Comparison of ENCODE assay signal across 26 cellular contexts in genomic region chr13:109126973-109127615, GRCh38.
"Had no signal": no experiment of that assay in that cellular context is flagged by ENCODE, and none has a peak within 500 bp of the region (broad histone marks: within the 10 kb centered on the region; RNA-seq: fewer than 3 reads in every experiment).

No MANE protein-coding gene starts in this region.

- DNase-seq: activated B cell treated with CpG ODN at 0.5 μM for 24 hours; activated CD4-positive, alpha-beta T cell treated with anti-CD3 and anti-CD28 coated beads for 4 hours; activated CD4-positive, alpha-beta T cell treated with anti-CD3 and anti-CD28 coated beads, Interleukin-2, amount 50 U/mL, for 48 hours; activated CD8-positive, alpha-beta memory T cell treated with anti-CD3 and anti-CD28 coated beads, Interleukin-2, amount 50 U/mL, for 48 hours; activated naive CD4-positive, alpha-beta T cell; activated T-cell treated with anti-CD3 and anti-CD28 coated beads, Interleukin-2, amount 50 U/mL, for 4 hours; effector CD4-positive, alpha-beta T cell; foreskin melanocyte; glutamatergic neuron; left cardiac atrium; mesenchymal stem cell; mucosa of descending colon; nephron progenitor cell; occipital lobe; spleen; stimulated activated CD4-positive, alpha-beta T cell treated with anti-CD3 and anti-CD28 coated beads, Interleukin-4, amount 100 ng/mL, for 1 hour; stimulated activated naive CD4-positive, alpha-beta T cell; T1000 had no signal

- H3K9me3 ChIP-seq: mucosa of descending colon, spleen, thoracic aorta, vagina had no signal

- H3K27me3 Mint-ChIP-seq: dendritic cell treated with granulocyte-macrophage colony-stimulating factor and Interleukin-4, amounts not matched to agents 40 ng/mL and 50 ng/mL, for 4 days; type B pancreatic cell had no signal

- H3K36me3 Mint-ChIP-seq: activated naive CD8-positive, alpha-beta T cell; type B pancreatic cell had no signal

- H3K27ac ChIP-seq: cardiac muscle cell, spleen, thoracic aorta, vagina had no signal

- H3K4me3 Mint-ChIP-seq: activated B cell treated with CpG ODN at 0.5 μM for 24 hours; activated naive CD8-positive, alpha-beta T cell; activated T-cell treated with anti-CD3 and anti-CD28 coated beads, Interleukin-2, amount 50 U/mL, for 4 hours; dendritic cell treated with granulocyte-macrophage colony-stimulating factor and Interleukin-4, amounts not matched to agents 40 ng/mL and 50 ng/mL, for 4 days; nephron progenitor cell; T-helper 1 cell treated with Interleukin-12 subunit alpha and Interleukin-12 subunit beta and Interleukin-4 antibody, amounts not matched to agents 30 μg/mL and 1 μg/mL, for 36 hours; type B pancreatic cell had no signal

- H3K4me3 ChIP-seq: cardiac muscle cell, mucosa of descending colon, spleen, thoracic aorta, vagina had no signal

- H3K36me3 ChIP-seq: cardiac muscle cell, spleen, thoracic aorta, vagina had no signal

- H3K27me3 ChIP-seq: cardiac muscle cell, spleen, vagina had no signal

- H3K4me1 Mint-ChIP-seq: nephron progenitor cell had no signal

- H3K27ac Mint-ChIP-seq: activated B cell treated with CpG ODN at 0.5 μM for 24 hours; activated naive CD8-positive, alpha-beta T cell; activated T-helper 2 cell treated with anti-CD3 and anti-CD28 coated beads, Interferon-gamma antibody, Interleukin-2, Interleukin-4, amounts not matched to agents 10 μg/mL and 5 μg/mL and 100 μg/mL, durations not matched to agents 14 hours and 24 hours and 36 hours; dendritic cell treated with granulocyte-macrophage colony-stimulating factor and Interleukin-4, amounts not matched to agents 40 ng/mL and 50 ng/mL, for 4 days; nephron progenitor cell; T-helper 1 cell treated with Interleukin-12 subunit alpha and Interleukin-12 subunit beta and Interleukin-4 antibody, amounts not matched to agents 30 μg/mL and 1 μg/mL, for 36 hours; type B pancreatic cell had no signal

- ATAC-seq: activated T-cell treated with anti-CD3 and anti-CD28 coated beads, Interleukin-2, amount 50 U/mL, for 4 hours; left cardiac atrium; mucosa of descending colon had no signal

- H3K9me3 Mint-ChIP-seq: activated B cell treated with CpG ODN at 0.5 μM for 24 hours; activated T-helper 2 cell treated with anti-CD3 and anti-CD28 coated beads, Interferon-gamma antibody, Interleukin-2, Interleukin-4, amounts not matched to agents 10 μg/mL and 5 μg/mL and 100 μg/mL, durations not matched to agents 14 hours and 24 hours and 36 hours; dendritic cell treated with granulocyte-macrophage colony-stimulating factor and Interleukin-4, amounts not matched to agents 40 ng/mL and 50 ng/mL, for 4 days; nephron progenitor cell; T-helper 1 cell treated with Interleukin-12 subunit alpha and Interleukin-12 subunit beta and Interleukin-4 antibody, amounts not matched to agents 30 μg/mL and 1 μg/mL, for 36 hours; type B pancreatic cell had no signal

- H3K4me1 ChIP-seq: vagina had no signal
